Comparison of ENCODE assay signal across 12 cellular contexts in genomic region chr10:119706521-119707278, GRCh38. TPM values are rescaled to one million over a fixed set of nuclear protein-coding genes. Genes with fewer than 3 reads are reported as not detected.
DNase-seq lines count a peak whose midpoint lies in the region; ATAC-seq and TF ChIP-seq lines count a peak whose summit lies in the region.
"Had no signal": no experiment of that assay in that cellular context is flagged by ENCODE, and none has a peak within 500 bp of the region (broad histone marks: within the 10 kb centered on the region; RNA-seq: fewer than 3 reads in every experiment).

No MANE protein-coding gene starts in this region.

- no peak overlapping the region for H3K4me3 Mint-ChIP-seq in activated CD8-positive, alpha-beta T cell treated with anti-CD3 and anti-CD28 coated beads for 36 hours
- no peak overlapping the region for H3K4me3 Mint-ChIP-seq in activated CD8-positive, alpha-beta T cell treated with anti-CD3 and anti-CD28 coated beads, Interleukin-2, amount 10 ng/mL, durations not matched to agents 7 days and 5 days
- no peak overlapping the region for H3K4me3 Mint-ChIP-seq in activated CD4-positive, alpha-beta memory T cell treated with anti-CD3 and anti-CD28 coated beads for 36 hours
- H3K4me3 Mint-ChIP-seq in naive thymus-derived CD4-positive, alpha-beta T cell, result no peak overlapping the region
- H3K4me3 Mint-ChIP-seq: central memory CD8-positive, alpha-beta T cell had no signal

- H3K9me3 Mint-ChIP-seq in activated CD8-positive, alpha-beta T cell treated with anti-CD3 and anti-CD28 coated beads for 36 hours, result peaks cover 56% of the 10 kb centered on the region
- peaks cover 21% of the 10 kb centered on the region for H3K9me3 Mint-ChIP-seq in activated CD8-positive, alpha-beta T cell treated with anti-CD3 and anti-CD28 coated beads, Interleukin-2, amount 10 ng/mL, durations not matched to agents 7 days and 5 days (ENCODE audit: insufficient read depth)
- peaks cover 61% of the 10 kb centered on the region for H3K9me3 Mint-ChIP-seq in activated CD4-positive, alpha-beta memory T cell treated with anti-CD3 and anti-CD28 coated beads for 36 hours
- H3K9me3 Mint-ChIP-seq in naive thymus-derived CD4-positive, alpha-beta T cell, result peaks cover 4 to 46% (median 12%) of the 10 kb centered on the region in 11 donors

- peaks cover 76% of the 10 kb centered on the region for H3K4me1 Mint-ChIP-seq in activated CD8-positive, alpha-beta T cell treated with anti-CD3 and anti-CD28 coated beads for 36 hours (ENCODE audit: low read depth)
- H3K4me1 Mint-ChIP-seq in activated CD8-positive, alpha-beta T cell treated with anti-CD3 and anti-CD28 coated beads, Interleukin-2, amount 10 ng/mL, durations not matched to agents 7 days and 5 days (ENCODE audit: low read depth), result peaks cover 27% of the 10 kb centered on the region
- peaks cover 74% of the 10 kb centered on the region for H3K4me1 Mint-ChIP-seq in activated CD4-positive, alpha-beta memory T cell treated with anti-CD3 and anti-CD28 coated beads for 36 hours (ENCODE audit: low read depth)
- peaks cover 5 to 32% (median 10%) of the 10 kb centered on the region in 7 donors for H3K4me1 Mint-ChIP-seq in naive thymus-derived CD4-positive, alpha-beta T cell

- ATAC-seq in activated CD8-positive, alpha-beta T cell treated with anti-CD3 and anti-CD28 coated beads for 36 hours, result no peak
- ATAC-seq in activated CD8-positive, alpha-beta T cell treated with anti-CD3 and anti-CD28 coated beads, Interleukin-2, amount 10 ng/mL, durations not matched to agents 7 days and 5 days, result no peak
- peak; percentile 28 for ATAC-seq in naive thymus-derived CD4-positive, alpha-beta T cell
- ATAC-seq in left colon, result no peak
- ATAC-seq: left lung, Panc1 had no signal

- no peak overlapping the region for H3K27ac ChIP-seq in naive thymus-derived CD4-positive, alpha-beta T cell (ENCODE audit: low read depth, low read length)
- H3K27ac ChIP-seq: left lung had no signal

- no peaks in the 10 kb centered on the region for H3K4me1 ChIP-seq in naive thymus-derived CD4-positive, alpha-beta T cell (ENCODE audit: control insufficient read depth in 2 of 2, insufficient read depth in 2 of 2, low read length in 2 of 2)
- no peaks in the 10 kb centered on the region for H3K4me1 ChIP-seq in BE2C

- H3K27me3 Mint-ChIP-seq in activated CD8-positive, alpha-beta T cell treated with anti-CD3 and anti-CD28 coated beads for 36 hours, result no peaks in the 10 kb centered on the region
- no peaks in the 10 kb centered on the region for H3K27me3 Mint-ChIP-seq in activated CD8-positive, alpha-beta T cell treated with anti-CD3 and anti-CD28 coated beads, Interleukin-2, amount 10 ng/mL, durations not matched to agents 7 days and 5 days (ENCODE audit: low read depth)
- no peaks in the 10 kb centered on the region for H3K27me3 Mint-ChIP-seq in activated CD4-positive, alpha-beta memory T cell treated with anti-CD3 and anti-CD28 coated beads for 36 hours
- peaks cover 0 to 3% (median 0%) of the 10 kb centered on the region in 5 donors for H3K27me3 Mint-ChIP-seq in naive thymus-derived CD4-positive, alpha-beta T cell

- no peak overlapping the region for H3K4me3 ChIP-seq in naive thymus-derived CD4-positive, alpha-beta T cell (ENCODE audit: low read length)
- H3K4me3 ChIP-seq in BE2C (ENCODE audit: low read depth, low read length), result no peak overlapping the region
- H3K4me3 ChIP-seq: left lung had no signal

- CTCF ChIA-PET in activated CD8-positive, alpha-beta T cell treated with anti-CD3 and anti-CD28 coated beads for 36 hours (lab: Charles Lee), result interaction anchor here (6.9 kb wide), 1 partner anchor 20 kb away, joined by 58 read pairs; no protein-coding TSS in a partner anchor
- CTCF ChIA-PET in activated CD8-positive, alpha-beta T cell treated with anti-CD3 and anti-CD28 coated beads, Interleukin-2, amount 10 ng/mL, durations not matched to agents 7 days and 5 days (lab: Charles Lee), result interaction anchor here (1.4 kb wide), 1 partner anchor 12 kb away, joined by 4 read pairs; no protein-coding TSS in a partner anchor
- CTCF ChIA-PET in activated CD4-positive, alpha-beta memory T cell treated with anti-CD3 and anti-CD28 coated beads for 36 hours (lab: Charles Lee), result interaction anchor here (0.5 to 1.8 kb wide), 3 partner anchors 10 to 27 kb away, joined by 3 to 6 read pairs (median 3); partner anchors contain the start of gene INPP5F
- CTCF ChIA-PET in naive thymus-derived CD4-positive, alpha-beta T cell (lab: Charles Lee), result interaction anchor here (0.9 kb wide), 1 partner anchor 20 kb away, joined by 3 read pairs; no protein-coding TSS in a partner anchor

- no peaks in the 10 kb centered on the region for H3K27me3 ChIP-seq in naive thymus-derived CD4-positive, alpha-beta T cell (ENCODE audit: control insufficient read depth in 2 of 2, insufficient read depth in 2 of 2, low read length in 2 of 2)
- no peaks in the 10 kb centered on the region for H3K27me3 ChIP-seq in BE2C
- H3K27me3 ChIP-seq: left lung had no signal

- no peak for TF ChIP-seq CTCF in activated CD8-positive, alpha-beta T cell treated with anti-CD3 and anti-CD28 coated beads for 36 hours (IDR thresholded peaks at IDR 0.05)
- no peak for TF ChIP-seq CTCF in BE2C (IDR thresholded peaks at IDR 0.05; ENCODE audit: low read depth, low read length)

- in situ Hi-C loops in KBM-7 (cut with MboI; ENCODE audit: low pct_unique_long_range_greater_than_20kb, low sequenced_read_pairs), result no loop called here

- intact Hi-C loops in activated CD8-positive, alpha-beta T cell treated with anti-CD3 and anti-CD28 coated beads for 36 hours (cut with micrococcal nuclease), result loop anchor here (2.0 kb wide), 1 partner anchor 20 kb away; no protein-coding TSS in a partner anchor
- intact Hi-C loops in activated CD4-positive, alpha-beta memory T cell treated with anti-CD3 and anti-CD28 coated beads for 36 hours (cut with micrococcal nuclease), result no loop called here
- intact Hi-C loops in naive thymus-derived CD4-positive, alpha-beta T cell (cut with micrococcal nuclease), result no loop called here
- intact Hi-C loops in left colon (cut with DNase I, micrococcal nuclease), result no loop called here

- no peak for DNase-seq in activated CD8-positive, alpha-beta T cell treated with anti-CD3 and anti-CD28 coated beads for 36 hours
- DNase-seq in activated CD8-positive, alpha-beta T cell treated with anti-CD3 and anti-CD28 coated beads, Interleukin-2, amount 10 ng/mL, durations not matched to agents 7 days and 5 days, result no peak
- DNase-seq in KBM-7 (peak; percentile 28), BE2C (no peak), dedifferentiated amniotic fluid mesenchymal stem cell (ENCODE audit: extremely low spot score) (no peak), left colon (no peak)
- no peak for DNase-seq in activated CD4-positive, alpha-beta memory T cell treated with anti-CD3 and anti-CD28 coated beads for 36 hours
- DNase-seq in naive thymus-derived CD4-positive, alpha-beta T cell, result no peak
- DNase-seq: left lung, NCI-H1092 had no signal

- POLR2A ChIA-PET in activated CD8-positive, alpha-beta T cell treated with anti-CD3 and anti-CD28 coated beads for 36 hours (lab: Charles Lee), result interaction anchor here (0.7 to 5.9 kb wide), 3 partner anchors 9 to 40 kb away, joined by 3 to 33 read pairs (median 6); partner anchors contain the start of gene INPP5F
- POLR2A ChIA-PET in activated CD8-positive, alpha-beta T cell treated with anti-CD3 and anti-CD28 coated beads, Interleukin-2, amount 10 ng/mL, durations not matched to agents 7 days and 5 days (lab: Charles Lee), result interaction anchor here (2.2 kb wide), 1 partner anchor 19 kb away, joined by 20 read pairs; the partner anchor contains the start of gene INPP5F
- POLR2A ChIA-PET in activated CD4-positive, alpha-beta memory T cell treated with anti-CD3 and anti-CD28 coated beads for 36 hours (lab: Charles Lee), result interaction anchor here (3.2 kb wide), 1 partner anchor 19 kb away, joined by 18 read pairs; the partner anchor contains the start of gene INPP5F
- POLR2A ChIA-PET in naive thymus-derived CD4-positive, alpha-beta T cell (lab: Charles Lee), result no interaction called here

- H3K36me3 Mint-ChIP-seq in activated CD8-positive, alpha-beta T cell treated with anti-CD3 and anti-CD28 coated beads for 36 hours (ENCODE audit: low read depth), result peaks cover 52% of the 10 kb centered on the region
- H3K36me3 Mint-ChIP-seq in activated CD8-positive, alpha-beta T cell treated with anti-CD3 and anti-CD28 coated beads, Interleukin-2, amount 10 ng/mL, durations not matched to agents 7 days and 5 days (ENCODE audit: low read depth), result peaks cover 18% of the 10 kb centered on the region
- peaks cover 38% of the 10 kb centered on the region for H3K36me3 Mint-ChIP-seq in activated CD4-positive, alpha-beta memory T cell treated with anti-CD3 and anti-CD28 coated beads for 36 hours
- peaks cover 0 to 48% (median 12%) of the 10 kb centered on the region in 5 donors for H3K36me3 Mint-ChIP-seq in naive thymus-derived CD4-positive, alpha-beta T cell

- H3K36me3 ChIP-seq in naive thymus-derived CD4-positive, alpha-beta T cell (ENCODE audit: control insufficient read depth in 2 of 3, insufficient read depth in 3 of 3, low read length in 3 of 3), result no peaks in the 10 kb centered on the region
- H3K36me3 ChIP-seq in BE2C, result no peaks in the 10 kb centered on the region
- H3K36me3 ChIP-seq: left lung had no signal

- H3K9me3 ChIP-seq in naive thymus-derived CD4-positive, alpha-beta T cell (ENCODE audit: control insufficient read depth in 2 of 3, low read length in 3 of 3), result peaks cover 0 to 12% (median 0%) of the 10 kb centered on the region in 3 experiments
- no peaks in the 10 kb centered on the region for H3K9me3 ChIP-seq in BE2C
- H3K9me3 ChIP-seq: left lung had no signal

- H3K27ac Mint-ChIP-seq in activated CD8-positive, alpha-beta T cell treated with anti-CD3 and anti-CD28 coated beads for 36 hours, result peak overlapping the region; percentile 97
- H3K27ac Mint-ChIP-seq in activated CD8-positive, alpha-beta T cell treated with anti-CD3 and anti-CD28 coated beads, Interleukin-2, amount 10 ng/mL, durations not matched to agents 7 days and 5 days, result no peak overlapping the region
- H3K27ac Mint-ChIP-seq in activated CD4-positive, alpha-beta memory T cell treated with anti-CD3 and anti-CD28 coated beads for 36 hours, result peak overlapping the region; percentile 68
- H3K27ac Mint-ChIP-seq in naive thymus-derived CD4-positive, alpha-beta T cell, result peak overlapping the region in 3 of 9 donors; percentile 5 to 56 (median 51)

RNA-seq across cellular contexts. Expression of gene INPP5F, which starts 19.1 kb away (rescaled TPM):
- total RNA-seq in activated CD8-positive, alpha-beta T cell treated with anti-CD3 and anti-CD28 coated beads for 36 hours, result 10 to 100 TPM; 10.7 TPM
- total RNA-seq in activated CD8-positive, alpha-beta T cell treated with anti-CD3 and anti-CD28 coated beads, Interleukin-2, amount 10 ng/mL, durations not matched to agents 7 days and 5 days, result 10 to 100 TPM; 15.9 to 17.6 TPM
- 10 to 100 TPM; 12.8 to 13.6 TPM for total RNA-seq in activated CD4-positive, alpha-beta memory T cell treated with anti-CD3 and anti-CD28 coated beads for 36 hours
- total RNA-seq in naive thymus-derived CD4-positive, alpha-beta T cell, result 10 to 100 TPM in 3 of 5 experiments, 1 to 10 TPM in 2; 8.5 to 12.1 (median 10.0) TPM
- polyA plus RNA-seq in naive thymus-derived CD4-positive, alpha-beta T cell, result 1 to 10 TPM; 3.4 to 3.5 TPM
- polyA plus RNA-seq in BE2C (2012; ENCODE audit: insufficient read depth, insufficient read length, low read depth), result 6.7 TPM
- 10 to 100 TPM; 12.7 to 15.7 TPM for total RNA-seq in left colon

RNA-seq across cellular contexts. Expression of gene BAG3, which starts 55.5 kb away (rescaled TPM):
- total RNA-seq in activated CD8-positive, alpha-beta T cell treated with anti-CD3 and anti-CD28 coated beads for 36 hours, result 10 to 100 TPM; 13.4 to 14.3 TPM
- total RNA-seq in activated CD8-positive, alpha-beta T cell treated with anti-CD3 and anti-CD28 coated beads, Interleukin-2, amount 10 ng/mL, durations not matched to agents 7 days and 5 days, result 10 to 100 TPM; 14.2 to 14.7 TPM
- 10 to 100 TPM; 26.8 to 28.1 TPM for total RNA-seq in activated CD4-positive, alpha-beta memory T cell treated with anti-CD3 and anti-CD28 coated beads for 36 hours
- 10 to 100 TPM; 21.9 to 44.5 (median 23.1) TPM for total RNA-seq in naive thymus-derived CD4-positive, alpha-beta T cell
- polyA plus RNA-seq in naive thymus-derived CD4-positive, alpha-beta T cell, result 10 to 100 TPM; 17.3 to 64.3 TPM
- polyA plus RNA-seq in BE2C (2012; ENCODE audit: insufficient read depth, insufficient read length, low read depth), result 51.7 TPM
- total RNA-seq in left colon, result 10 to 100 TPM; 26.4 to 26.9 TPM
